ENCODE assay signal across 1 cellular context in genomic region chr9:105064248-105065118, GRCh38.
TF ChIP-seq lines count a peak whose summit lies in the region.

No MANE protein-coding gene starts in this region.

TF ChIP-seq in HepG2, 621 proteins besides CTCF, POLR2A, EP300 and RAD21 (continued from another document and continues in another):
- TF ChIP-seq HMGXB4 (CRISPR knock-in tag; IDR thresholded peaks at IDR 0.05; ENCODE audit: borderline replicate concordance in 1 of 2, low read depth in 1 of 2) (peak; percentile 32 to 46; a peak in 1 of 4 replicates), PAXIP1 (CRISPR knock-in tag; conservative IDR thresholded peaks at IDR 0.05) (peak; percentile 27), MIER3 (CRISPR knock-in tag; IDR thresholded peaks at IDR 0.05; ENCODE audit: borderline replicate concordance) (peak; percentile 34; the same call in 1 of the 2 replicates), ZNF709 (CRISPR knock-in tag; IDR thresholded peaks at IDR 0.05) (0 out of 2 replicates have a peak, but pooled peaks have one; percentile 21), CENPT (CRISPR knock-in tag; IDR thresholded peaks at IDR 0.05; ENCODE audit: low read depth) (no peak), NR0B2 (CRISPR knock-in tag; IDR thresholded peaks at IDR 0.05) (0 out of 2 replicates have a peak, but pooled peaks have one; percentile 18), TFAP4 (IDR thresholded peaks at IDR 0.05; ENCODE audit: borderline replicate concordance, low read depth) (peak; percentile 99), RARA (CRISPR knock-in tag; IDR thresholded peaks at IDR 0.05) (peak; percentile 82), ZNF225 (CRISPR knock-in tag; IDR thresholded peaks at IDR 0.05) (no peak), GABPB1 (CRISPR knock-in tag; IDR thresholded peaks at IDR 0.05) (0 out of 2 replicates have a peak, but pooled peaks have one; percentile 37), KDM4B (CRISPR knock-in tag; IDR thresholded peaks at IDR 0.05) (0 out of 2 replicates have a peak, but pooled peaks have one; percentile 13), PTBP1 (IDR thresholded peaks at IDR 0.05; ENCODE audit: low read depth, low read length, poor library complexity, severe bottlenecking) (no peak), ZNF431 (CRISPR knock-in tag; IDR thresholded peaks at IDR 0.05; ENCODE audit: borderline replicate concordance, low read depth) (no peak), SKI (IDR thresholded peaks at IDR 0.05; ENCODE audit: partially characterized antibody) (peak; percentile 93), HNRNPH1 (optimal IDR thresholded peaks at IDR 0.05; ENCODE audit: low read depth, low read length) (peak; percentile 40), NCOR1 (IDR thresholded peaks at IDR 0.05; ENCODE audit: borderline replicate concordance, low read length) (peak; percentile 71; the same call in 1 of the 2 replicates), NFYB (CRISPR knock-in tag; IDR thresholded peaks at IDR 0.05) (peak; percentile 26; the same call in 1 of the 2 replicates), SALL2 (CRISPR knock-in tag; IDR thresholded peaks at IDR 0.05) (no peak), ZNF761 (CRISPR knock-in tag; conservative IDR thresholded peaks at IDR 0.05) (0 out of 2 replicates have a peak, but pooled peaks have one; percentile 15), RXRA (CRISPR knock-in tag; IDR thresholded peaks at IDR 0.05) (peak; percentile 96), U2AF2 (IDR thresholded peaks at IDR 0.05; ENCODE audit: low read depth, low read length) (no peak), ZNF143 (CRISPR knock-in tag; IDR thresholded peaks at IDR 0.05) (no peak; the same call in 1 of the 2 replicates), CBFB (CRISPR knock-in tag; IDR thresholded peaks at IDR 0.05) (0 out of 2 replicates have a peak, but pooled peaks have one; percentile 39), ARNT (IDR thresholded peaks at IDR 0.05) (no peak), CBX1 (IDR thresholded peaks at IDR 0.05; ENCODE audit: low read depth) (peak; percentile 22), KLF11 (CRISPR knock-in tag; IDR thresholded peaks at IDR 0.05) (no peak), POLR2G (IDR thresholded peaks at IDR 0.05; ENCODE audit: low read depth, low read length) (peak; percentile 35; the same call in 1 of the 2 replicates), FUBP1 (CRISPR knock-in tag; IDR thresholded peaks at IDR 0.05; ENCODE audit: borderline replicate concordance) (no peak), ZNF282 (IDR thresholded peaks at IDR 0.05; ENCODE audit: partially characterized antibody) (no peak), HIC2 (CRISPR knock-in tag; IDR thresholded peaks at IDR 0.05; ENCODE audit: low read depth) (no peak), ATF1 (CRISPR knock-in tag; IDR thresholded peaks at IDR 0.05) (no peak), TAF1 (CRISPR knock-in tag; IDR thresholded peaks at IDR 0.05) (peak; percentile 34; the same call in 1 of the 2 replicates), ELF1 (CRISPR knock-in tag; IDR thresholded peaks at IDR 0.05) (0 out of 2 replicates have a peak, but pooled peaks have one; percentile 34), TBX2 (CRISPR knock-in tag; IDR thresholded peaks at IDR 0.05; ENCODE audit: borderline replicate concordance) (peak; percentile 62; the same call in 1 of the 2 replicates), LRRFIP1 (CRISPR knock-in tag; conservative IDR thresholded peaks at IDR 0.05) (no peak), PPARG (CRISPR knock-in tag; conservative IDR thresholded peaks at IDR 0.05) (peak; percentile 55; the same call in 1 of the 2 replicates), KDM2A (CRISPR knock-in tag; IDR thresholded peaks at IDR 0.05; ENCODE audit: borderline replicate concordance, low read depth) (0 out of 2 replicates have a peak, but pooled peaks have one; percentile 47), ZNF644 (CRISPR knock-in tag; IDR thresholded peaks at IDR 0.05; ENCODE audit: low read depth) (peak; percentile 85), MAX (IDR thresholded peaks at IDR 0.05) (peak; percentile 32; the same call in 1 of the 2 replicates), ZNF800 (CRISPR knock-in tag; IDR thresholded peaks at IDR 0.05) (0 out of 2 replicates have a peak, but pooled peaks have one; percentile 50), CEBPB (IDR thresholded peaks at IDR 0.05; ENCODE audit: borderline replicate concordance, low read depth, low read length) (peak; percentile 51; the same call in 1 of the 2 replicates), PHF8 (CRISPR knock-in tag; IDR thresholded peaks at IDR 0.05) (peak; percentile 15; the same call in 1 of the 2 replicates), GZF1 (CRISPR knock-in tag; IDR thresholded peaks at IDR 0.05) (0 out of 2 replicates have a peak, but pooled peaks have one; percentile 45), PHF21A (CRISPR knock-in tag; IDR thresholded peaks at IDR 0.05) (0 out of 2 replicates have a peak, but pooled peaks have one; percentile 29), THAP11 (CRISPR knock-in tag; IDR thresholded peaks at IDR 0.05) (peak; percentile 22; the same call in 1 of the 2 replicates), CEBPG (CRISPR knock-in tag; IDR thresholded peaks at IDR 0.05) (peak; percentile 85), ZSCAN22 (CRISPR knock-in tag; IDR thresholded peaks at IDR 0.05) (no peak), TFE3 (CRISPR knock-in tag; IDR thresholded peaks at IDR 0.05) (peak; percentile 98), ZNF879 (CRISPR knock-in tag; IDR thresholded peaks at IDR 0.05) (no peak)
